ENCODE assay signal across 19 cellular contexts in the genomic region with DNA sequence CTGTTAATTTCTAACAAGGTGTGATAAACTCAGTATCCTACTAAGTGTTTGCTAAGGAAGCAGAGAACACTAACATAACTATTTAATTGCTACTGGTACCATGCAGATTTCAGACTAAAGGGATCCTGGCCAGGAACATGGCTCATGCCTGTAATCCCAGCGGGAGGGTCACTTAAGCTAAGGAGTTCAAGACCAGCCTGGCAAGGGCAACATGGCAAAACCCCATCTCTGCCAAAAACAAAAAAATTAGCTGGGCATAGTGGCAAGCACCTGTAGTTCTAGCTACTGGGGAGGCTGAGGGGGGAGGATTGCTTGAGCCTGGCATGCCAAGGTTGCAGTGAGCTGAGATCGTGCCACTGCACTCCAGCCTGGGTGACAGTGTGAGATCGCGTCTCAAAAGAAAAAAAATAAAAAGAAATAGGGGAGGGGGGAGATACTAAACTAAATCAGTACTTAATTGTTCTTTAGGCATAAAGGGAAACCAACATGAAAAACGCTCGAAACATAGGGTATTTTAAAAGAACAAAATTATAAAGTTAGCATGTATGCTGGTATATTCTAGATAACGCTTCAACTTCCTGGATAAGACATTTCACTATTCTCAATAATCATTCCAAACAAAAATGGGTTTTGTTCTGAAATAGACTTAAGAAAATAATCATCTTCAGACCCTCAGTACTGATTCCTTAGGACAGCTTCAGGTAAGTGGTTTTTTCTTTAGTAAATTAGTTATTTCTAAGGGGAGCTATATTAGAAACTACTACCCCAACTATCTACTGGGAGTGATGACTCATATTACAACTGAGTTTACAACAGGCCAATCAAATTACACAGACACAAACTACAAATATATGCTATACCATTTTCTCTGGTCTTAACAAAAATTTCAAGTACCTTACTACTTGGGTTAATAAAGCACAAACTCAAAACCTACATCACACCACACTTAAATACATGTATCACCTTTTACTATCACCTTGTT. TPM values are rescaled to one million over a fixed set of nuclear protein-coding genes. Genes with fewer than 3 reads are reported as not detected.
DNase-seq lines count a peak whose midpoint lies in the region; ATAC-seq, FAIRE-seq and TF ChIP-seq lines count a peak whose summit lies in the region.
"Had no signal": no experiment of that assay in that cellular context is flagged by ENCODE, and none has a peak within 500 bp of the region (broad histone marks: within the 10 kb centered on the region; RNA-seq: fewer than 3 reads in every experiment).

No MANE protein-coding gene starts in this region.

- H3K27ac Mint-ChIP-seq in Calu3 (ENCODE audit: unreplicated experiment) (peak overlapping the region; percentile 57), astrocyte (ENCODE audit: unreplicated experiment) (no peak overlapping the region), nephron (no peak overlapping the region)
- no peak overlapping the region for H3K27ac Mint-ChIP-seq in stimulated activated naive B cell treated with anti-CD40 and anti-IgM and Interleukin-4, amounts not matched to agents 10 μg/mL and 1 μg/mL and 100 μg/mL, for 72 hours
- H3K27ac Mint-ChIP-seq: stimulated activated effector memory CD8-positive, alpha-beta T cell treated with anti-CD3 and anti-CD28 coated beads, Interleukin-12 subunit alpha, Interleukin-12 subunit beta, amount 100 ng/mL, for 72 hours had no signal

- peaks cover 79% of the 10 kb centered on the region for H3K79me2 ChIP-seq in astrocyte (ENCODE audit: insufficient read depth, low read length)

- no peak for DNase-seq in Calu3
- no peak for DNase-seq in astrocyte (ENCODE audit: low read depth)
- no peak for DNase-seq in effector CD8-positive, alpha-beta T cell (lab: John Stamatoyannopoulos, UW)
- DNase-seq in stimulated activated naive B cell treated with anti-CD40 and anti-IgM and Interleukin-4, amounts not matched to agents 10 μg/mL and 1 μg/mL and 100 μg/mL, for 72 hours: no peak
- DNase-seq in superior temporal gyrus (ENCODE audit: extremely low spot score): no peak
- DNase-seq: activated T-cell treated with anti-CD3 and anti-CD28 coated beads, Interleukin-2, amount 50 U/mL, for 4 hours; effector memory CD8-positive, alpha-beta T cell; gastrocnemius medialis; islet precursor cell; KG1; NCI-H2029; NCI-H82; SK-N-SH; stimulated activated CD4-positive, alpha-beta T cell treated with anti-CD3 and anti-CD28 coated beads, Interleukin-4, amount 100 ng/mL, for 1 hour had no signal

- H3K4me3 ChIP-seq in HUES64 (ENCODE audit: low read length) (peak overlapping the region; percentile 21; the same call in 1 of the 2 replicates), astrocyte (ENCODE audit: insufficient read depth, low read depth, low read length) (no peak overlapping the region)
- H3K4me3 ChIP-seq: gastrocnemius medialis had no signal

- CTCF ChIA-PET in Calu3 (lab: Charles Lee): interaction anchor here (0.6 to 1.7 kb wide), 2 partner anchors 13 to 49 kb away, joined by 3 read pairs; no protein-coding TSS in a partner anchor

- FAIRE-seq in astrocyte (lab: Jason Lieb, UNC): no peak

- no TSS peak for BruUV-seq in Calu3 (replicated peaks; lab: Mats Ljungman, UMichigan)

- H3K4me1 Mint-ChIP-seq in Calu3 (ENCODE audit: low read depth, unreplicated experiment) (peaks cover 44% of the 10 kb centered on the region), astrocyte (ENCODE audit: low read depth, unreplicated experiment) (peaks cover 29% of the 10 kb centered on the region), nephron (peaks cover 29% of the 10 kb centered on the region)
- H3K4me1 Mint-ChIP-seq in stimulated activated naive B cell treated with anti-CD40 and anti-IgM and Interleukin-4, amounts not matched to agents 10 μg/mL and 1 μg/mL and 100 μg/mL, for 72 hours: peaks cover 20 to 49% of the 10 kb centered on the region in 2 donors

- H3K27me3 ChIP-seq in HUES64 (ENCODE audit: insufficient read depth, low read length) (no peaks in the 10 kb centered on the region), astrocyte (ENCODE audit: insufficient read depth, low read length) (no peaks in the 10 kb centered on the region)
- H3K27me3 ChIP-seq: gastrocnemius medialis had no signal

- H4K20me1 ChIP-seq in astrocyte (ENCODE audit: insufficient read depth, low read length): peaks cover 73% of the 10 kb centered on the region

- H3K4me1 ChIP-seq in HUES64 (ENCODE audit: insufficient read depth, low read length): peaks cover 24% of the 10 kb centered on the region
- H3K4me1 ChIP-seq in astrocyte (ENCODE audit: insufficient read depth, low read length): peaks cover 5% of the 10 kb centered on the region

- H3K27ac ChIP-seq in HUES64 (ENCODE audit: low read depth, low read length): no peak overlapping the region
- no peak overlapping the region for H3K27ac ChIP-seq in astrocyte (ENCODE audit: low read depth, low read length)
- H3K27ac ChIP-seq: gastrocnemius medialis had no signal

- H3K27me3 Mint-ChIP-seq in Calu3 (ENCODE audit: unreplicated experiment) (no peaks in the 10 kb centered on the region), astrocyte (ENCODE audit: low read depth, unreplicated experiment) (no peaks in the 10 kb centered on the region), nephron (ENCODE audit: low read depth) (no peaks in the 10 kb centered on the region)
- H3K27me3 Mint-ChIP-seq in stimulated activated naive B cell treated with anti-CD40 and anti-IgM and Interleukin-4, amounts not matched to agents 10 μg/mL and 1 μg/mL and 100 μg/mL, for 72 hours: no peaks in the 10 kb centered on the region
- H3K27me3 Mint-ChIP-seq: effector memory CD8-positive, alpha-beta T cell had no signal

- H3K9me3 ChIP-seq in HUES64 (ENCODE audit: insufficient read depth, low read depth, low read length) (peaks cover 4% of the 10 kb centered on the region; the same call in 1 of the 2 replicates), astrocyte (ENCODE audit: insufficient read depth, low read depth, low read length) (no peaks in the 10 kb centered on the region)
- H3K9me3 ChIP-seq: gastrocnemius medialis, SK-N-SH had no signal

- H3K4me2 ChIP-seq in astrocyte (ENCODE audit: low read length): peak overlapping the region; percentile 30
- H3K4me2 ChIP-seq: SK-N-SH had no signal

- ATAC-seq in stimulated activated naive B cell treated with anti-CD40 and anti-IgM and Interleukin-4, amounts not matched to agents 10 μg/mL and 1 μg/mL and 100 μg/mL, for 72 hours (replicated peaks): no peak
- ATAC-seq: activated CD4-positive, CD25-positive, alpha-beta regulatory T cell treated with anti-CD3 and anti-CD28 coated beads, Interleukin-2, amount 50 U/mL, for 24 hours; activated T-cell treated with anti-CD3 and anti-CD28 coated beads, Interleukin-2, amount 50 U/mL, for 4 hours; effector memory CD8-positive, alpha-beta T cell; gastrocnemius medialis; stimulated activated effector memory CD8-positive, alpha-beta T cell treated with anti-CD3 and anti-CD28 coated beads, Interleukin-12 subunit alpha, Interleukin-12 subunit beta, amount 100 ng/mL, for 72 hours had no signal

- H3K36me3 ChIP-seq in HUES64 (ENCODE audit: insufficient read depth, low read length) (peaks cover 16% of the 10 kb centered on the region; the same call in 1 of the 2 replicates), astrocyte (ENCODE audit: insufficient read depth, low read length) (no peaks in the 10 kb centered on the region)
- H3K36me3 ChIP-seq: gastrocnemius medialis had no signal

- H3K36me3 Mint-ChIP-seq in Calu3 (ENCODE audit: insufficient read depth, unreplicated experiment) (peaks cover 43% of the 10 kb centered on the region), astrocyte (ENCODE audit: low read depth, unreplicated experiment) (no peaks in the 10 kb centered on the region), nephron (ENCODE audit: low read depth) (peaks cover 47% of the 10 kb centered on the region)
- peaks cover 6 to 29% of the 10 kb centered on the region in 2 donors for H3K36me3 Mint-ChIP-seq in stimulated activated naive B cell treated with anti-CD40 and anti-IgM and Interleukin-4, amounts not matched to agents 10 μg/mL and 1 μg/mL and 100 μg/mL, for 72 hours

- 90% methylated on average over 3 of the region's 7 CpGs for WGBS in HUES64

- H3K4me3 Mint-ChIP-seq in Calu3 (ENCODE audit: low read depth, unreplicated experiment) (peak overlapping the region; percentile 78), astrocyte (ENCODE audit: unreplicated experiment) (peak overlapping the region; percentile 35), nephron (peak overlapping the region; percentile 24 to 53 (median 24))
- no peak overlapping the region for H3K4me3 Mint-ChIP-seq in stimulated activated naive B cell treated with anti-CD40 and anti-IgM and Interleukin-4, amounts not matched to agents 10 μg/mL and 1 μg/mL and 100 μg/mL, for 72 hours
- H3K4me3 Mint-ChIP-seq: activated T-cell treated with anti-CD3 and anti-CD28 coated beads, Interleukin-2, amount 50 U/mL, for 4 hours; stimulated activated effector memory CD8-positive, alpha-beta T cell treated with anti-CD3 and anti-CD28 coated beads, Interleukin-12 subunit alpha, Interleukin-12 subunit beta, amount 100 ng/mL, for 72 hours had no signal

- no peak overlapping the region for H2AFZ ChIP-seq in astrocyte (ENCODE audit: low read depth, low read length)

- H3K9me3 Mint-ChIP-seq in Calu3 (ENCODE audit: low read depth, unreplicated experiment): no peaks in the 10 kb centered on the region
- H3K9me3 Mint-ChIP-seq in astrocyte (ENCODE audit: unreplicated experiment): peaks cover under 1% of the 10 kb centered on the region
- H3K9me3 Mint-ChIP-seq in nephron: peaks cover 3% of the 10 kb centered on the region
- peaks cover 0 to 4% of the 10 kb centered on the region in 2 donors for H3K9me3 Mint-ChIP-seq in stimulated activated naive B cell treated with anti-CD40 and anti-IgM and Interleukin-4, amounts not matched to agents 10 μg/mL and 1 μg/mL and 100 μg/mL, for 72 hours
- H3K9me3 Mint-ChIP-seq: activated T-cell treated with anti-CD3 and anti-CD28 coated beads, Interleukin-2, amount 50 U/mL, for 4 hours; effector memory CD8-positive, alpha-beta T cell; stimulated activated effector memory CD8-positive, alpha-beta T cell treated with anti-CD3 and anti-CD28 coated beads, Interleukin-12 subunit alpha, Interleukin-12 subunit beta, amount 100 ng/mL, for 72 hours had no signal

- H3K9ac ChIP-seq in HUES64 (ENCODE audit: low read depth, low read length) (no peak overlapping the region), astrocyte (ENCODE audit: low read length) (no peak overlapping the region)
- H3K9ac ChIP-seq: SK-N-SH had no signal

- TF ChIP-seq CTCF in Calu3 (IDR thresholded peaks at IDR 0.05; ENCODE audit: unreplicated experiment) (no peak), astrocyte (IDR thresholded peaks at IDR 0.05; ENCODE audit: insufficient read depth, low read depth, low read length) (no peak), nephron (IDR thresholded peaks at IDR 0.05; ENCODE audit: unreplicated experiment in 3 of 3) (no peak)

- intact Hi-C loops in Calu3 (cut with micrococcal nuclease; ENCODE audit: unreplicated experiment): loop anchor here (2.0 to 10.0 kb wide), 3 partner anchors 13 to 1009 kb away; partner anchors contain the start of gene SPDL1

RNA-seq across cellular contexts. Expression of gene PANK3, which starts 3.5 kb away (rescaled TPM):
- total RNA-seq in Calu3 (2022): 101 and 116 TPM in 2 replicates
- 32.7 TPM for polyA plus RNA-seq in HUES64 (2013, experiment 1 of 2)
- polyA plus RNA-seq in HUES64 (2013, experiment 2 of 2): 39.3 TPM
- total RNA-seq in astrocyte: 82.9 and 107 TPM in 2 replicates

RNA-seq across cellular contexts. Expression of gene FBLL1, which starts 46.6 kb away (rescaled TPM):
- total RNA-seq in Calu3 (2022) (4.9 and 6.0 TPM in 2 replicates), astrocyte (3.3 and 4.5 TPM in 2 replicates)
- 1.8 TPM for polyA plus RNA-seq in HUES64 (2013, experiment 1 of 2)
- polyA plus RNA-seq in HUES64 (2013, experiment 2 of 2): 2.3 TPM
- total RNA-seq: gastrocnemius medialis, H4 had no signal

Comparison
In these comparisons a context has a peak if more than half of its experiments do, and no peak if none do; other contexts are left out.
1. H3K4me3 Mint-ChIP-seq: peak in Calu3 (single experiment), astrocyte (single experiment) and nephron (3 of 3); none in stimulated activated naive B cell treated with anti-CD40 and anti-IgM and Interleukin-4, amounts not matched to agents 10 μg/mL and 1 μg/mL and 100 μg/mL, for 72 hours (0 of 2).